6 cellular contexts compared by ENCODE assay signal in genomic region chr1:84621553-84621952, GRCh38.
"Had no signal": no experiment of that assay in that cellular context is flagged by ENCODE, and none has a peak within 500 bp of the region (broad histone marks: within the 10 kb centered on the region; RNA-seq: fewer than 3 reads in every experiment).

No MANE protein-coding gene starts in this region.

- H3K36me3 Mint-ChIP-seq: natural killer cell treated with Interleukin-12 subunit alpha and Interleukin-12 subunit beta and Interleukin-15 and Interleukin-18, amount 100 ng/mL, for 72 hours had no signal

- H3K9me3 Mint-ChIP-seq: natural killer cell treated with Interleukin-12 subunit alpha and Interleukin-12 subunit beta and Interleukin-15 and Interleukin-18, amount 100 ng/mL, for 72 hours had no signal

- H3K4me1 ChIP-seq: colonic mucosa, uterus had no signal

- H3K27ac Mint-ChIP-seq: natural killer cell treated with Interleukin-12 subunit alpha and Interleukin-12 subunit beta and Interleukin-15 and Interleukin-18, amount 100 ng/mL, for 72 hours had no signal

- H3K9me3 ChIP-seq: colonic mucosa, thyroid gland, uterus had no signal

- H3K36me3 ChIP-seq: cardiac muscle cell, colonic mucosa, thyroid gland, uterus had no signal

- H3K27ac ChIP-seq: foreskin keratinocyte, thyroid gland had no signal

- DNase-seq: colonic mucosa had no signal

- H3K27me3 ChIP-seq: cardiac muscle cell, colonic mucosa, foreskin keratinocyte, thyroid gland, uterus had no signal
